8 cellular contexts compared by ENCODE assay signal in the genomic region with DNA sequence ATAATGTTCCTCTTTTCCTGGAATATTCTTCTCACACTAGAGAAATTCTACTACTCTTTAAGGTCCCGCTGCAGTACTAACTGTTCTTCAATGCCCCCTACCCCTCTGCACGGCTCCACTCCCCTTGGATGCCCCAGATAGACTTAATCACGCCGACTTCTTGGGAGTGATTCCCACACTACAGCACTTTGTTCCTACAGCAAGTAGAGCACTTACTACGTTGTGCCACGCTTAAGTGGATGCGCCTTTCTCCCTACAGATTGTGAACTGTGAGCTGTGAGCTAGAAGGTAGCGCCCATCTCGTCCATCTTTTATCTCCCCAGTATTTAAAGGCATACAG. TPM values are rescaled to one million over a fixed set of nuclear protein-coding genes. Genes with fewer than 3 reads are reported as not detected.
A peak's percentile ranks its signal among the peaks of the same experiment; 100 is the strongest.
DNase-seq lines count a peak whose midpoint lies in the region; ATAC-seq, FAIRE-seq and TF ChIP-seq lines count a peak whose summit lies in the region.

No MANE protein-coding gene starts in this region.

- no peak for FAIRE-seq in frontal cortex (lab: Jason Lieb, UNC)

- H3K9me3 ChIP-seq in heart right ventricle, result peaks cover 1 to 45% (median 23%) of the 10 kb centered on the region in 11 donors
- peaks cover 4 to 5% of the 10 kb centered on the region in 2 donors for H3K9me3 ChIP-seq in uterus

- no peak overlapping the region for H3K23ac ChIP-seq in mesendoderm (ENCODE audit: low read length)

- peak overlapping the region; percentile 95 for H3K56ac ChIP-seq in mesendoderm (ENCODE audit: low read length)

- H4K5ac ChIP-seq in mesendoderm (ENCODE audit: low read length), result no peak overlapping the region

- H3K4me1 ChIP-seq in heart right ventricle (peaks cover 11 to 47% (median 44%) of the 10 kb centered on the region in 9 donors), mesendoderm (ENCODE audit: control insufficient read depth, low read depth, low read length) (peaks cover 22% of the 10 kb centered on the region), uterus (peaks cover 4 to 8% of the 10 kb centered on the region in 2 donors)

- peak overlapping the region; percentile 50 for H3K4ac ChIP-seq in mesendoderm (ENCODE audit: low read depth, low read length)

- intact Hi-C loops in heart right ventricle (cut with DNase I), result loop anchor here in 3 of 10 donors (1.0 to 5.0 kb wide), 3 partner anchors 21 to 35 kb away; no protein-coding TSS in a partner anchor
- intact Hi-C loops in Right ventricle myocardium superior (cut with DNase I), result loop anchor here (5.0 kb wide), 1 partner anchor 35 kb away; no protein-coding TSS in a partner anchor
- intact Hi-C loops in uterus (cut with DNase I; ENCODE audit: low total_unique reads), result no loop called here

- H2BK120ac ChIP-seq in mesendoderm (ENCODE audit: low read depth, low read length), result no peak overlapping the region

- H2BK15ac ChIP-seq in mesendoderm (replicated peaks; ENCODE audit: low read depth), result no peak overlapping the region

- H2AK5ac ChIP-seq in mesendoderm (ENCODE audit: low read length), result no peak overlapping the region

- no peak overlapping the region for H4K8ac ChIP-seq in mesendoderm (ENCODE audit: low read depth, low read length)

- no peak for TF ChIP-seq CTCF in heart right ventricle (IDR thresholded peaks at IDR 0.05)
- TF ChIP-seq CTCF in astrocyte of the spinal cord (IDR thresholded peaks at IDR 0.05; ENCODE audit: low read depth, low read length), result no peak
- no peak for TF ChIP-seq CTCF in uterus (IDR thresholded peaks at IDR 0.05)

- DNase-seq in heart right ventricle (no peak), Right ventricle myocardium superior (no peak), astrocyte of the spinal cord (ENCODE audit: low read depth, low spot score) (no peak), mesendoderm (no peak), uterus (no peak), HuH-7 (ENCODE audit: low spot score) (no peak), frontal cortex (ENCODE audit: low spot score in 2 of 2) (no peak)

- ATAC-seq in heart right ventricle (no peak), Right ventricle myocardium superior (ENCODE audit: poor library complexity) (no peak), GM18870 (IDR thresholded peaks at IDR 0.05; ENCODE audit: unreplicated experiment) (no peak)

- H3K79me2 ChIP-seq in mesendoderm (ENCODE audit: control insufficient read depth, insufficient read depth, low read length), result no peaks in the 10 kb centered on the region

- WGBS in heart right ventricle, 2 donors, result 59% methylated on average over 9 of the region's 9 CpGs
- no CpG with 5 or more reads among the region's 9 CpGs for WGBS in mesendoderm (ENCODE audit: extremely low coverage, insufficient coverage, low lambda C conversion rate)

- H3K27me3 ChIP-seq in heart right ventricle, result no peaks in the 10 kb centered on the region
- peaks cover 2% of the 10 kb centered on the region for H3K27me3 ChIP-seq in mesendoderm (ENCODE audit: insufficient read depth, low read length, poor library complexity)
- no peaks in the 10 kb centered on the region for H3K27me3 ChIP-seq in uterus

- H3K9ac ChIP-seq in mesendoderm (ENCODE audit: low read length), result peak overlapping the region; percentile 94

- peak overlapping the region; percentile 77 for H3K4me2 ChIP-seq in mesendoderm (ENCODE audit: low read length)

- H3K79me1 ChIP-seq in mesendoderm (ENCODE audit: low read length), result peaks cover 4% of the 10 kb centered on the region

- peaks cover 14 to 54% (median 47%) of the 10 kb centered on the region in 9 donors for H3K36me3 ChIP-seq in heart right ventricle
- peaks cover 5% of the 10 kb centered on the region for H3K36me3 ChIP-seq in mesendoderm (ENCODE audit: control insufficient read depth, insufficient read depth, low read length)
- H3K36me3 ChIP-seq in uterus, result no peaks in the 10 kb centered on the region

- H2BK5ac ChIP-seq in mesendoderm (ENCODE audit: low read length), result no peak overlapping the region

- no peak for TF ChIP-seq POLR2A in uterus (IDR thresholded peaks at IDR 0.05)

- H3K4me3 ChIP-seq in heart right ventricle, result peak overlapping the region; percentile 37 to 98 (median 86)
- H3K4me3 ChIP-seq in astrocyte of the spinal cord (ENCODE audit: low read depth, low read length), result peak overlapping the region; percentile 79
- H3K4me3 ChIP-seq in mesendoderm (ENCODE audit: low read length), result peak overlapping the region; percentile 67
- peak overlapping the region; percentile 85 to 90 for H3K4me3 ChIP-seq in uterus

- H3K18ac ChIP-seq in mesendoderm (ENCODE audit: low read length), result peak overlapping the region; percentile 33

- in situ Hi-C loops in astrocyte of the spinal cord (cut with HindIII; ENCODE audit: low sequenced_read_pairs), result no loop called here

- H3K27ac ChIP-seq in heart right ventricle (peak overlapping the region; percentile 63 to 99 (median 97)), mesendoderm (ENCODE audit: low read depth, low read length) (peak overlapping the region; percentile 67), uterus (peak overlapping the region; percentile 98)

RNA-seq across cellular contexts. Expression of a gene that starts 2.2 kb away (rescaled TPM):
- 10 to 100 TPM in 9 of 10 donors, 1 to 10 TPM in 1; 9.4 to 25.5 (median 16.3) TPM for total RNA-seq in heart right ventricle
- polyA plus RNA-seq in heart right ventricle, result 1 to 10 TPM; 3.3 to 4.2 TPM
- total RNA-seq in Right ventricle myocardium superior, result 11.4 TPM
- 1.5 TPM for polyA plus RNA-seq in mesendoderm (2013, experiment 1 of 2)
- polyA plus RNA-seq in mesendoderm (2013, experiment 2 of 2), result 1.5 TPM
- total RNA-seq in uterus, result 10 to 100 TPM; 12.1 to 88.8 (median 21.6) TPM
- total RNA-seq in frontal cortex, result 111 TPM

RNA-seq across cellular contexts. Expression of a gene that starts 23.3 kb away (rescaled TPM):
- total RNA-seq in heart right ventricle (10 to 100 TPM; 56.7 to 72.7 (median 66.4) TPM), Right ventricle myocardium superior (53.5 TPM), uterus (100 to 1,000 TPM in 2 of 4 donors, 10 to 100 TPM in 2; 29.7 to 230 (median 116) TPM), frontal cortex (159 TPM)
- polyA plus RNA-seq in heart right ventricle, result 10 to 100 TPM; 44.6 to 60.3 TPM
- 205 TPM for polyA plus RNA-seq in mesendoderm (2013, experiment 1 of 2)
- 197 TPM for polyA plus RNA-seq in mesendoderm (2013, experiment 2 of 2)

RNA-seq across cellular contexts. Expression of a gene that starts 57.1 kb away (rescaled TPM):
- total RNA-seq in heart right ventricle, result 10 to 100 TPM; 56.7 to 93.0 (median 71.8) TPM
- 10 to 100 TPM; 25.1 to 51.4 TPM for polyA plus RNA-seq in heart right ventricle
- total RNA-seq in Right ventricle myocardium superior, result 72.7 TPM
- polyA plus RNA-seq in mesendoderm (2013, experiment 1 of 2), result 0.17 TPM
- polyA plus RNA-seq in mesendoderm (2013, experiment 2 of 2), result 0.17 TPM
- 10 to 100 TPM; 20.6 to 70.9 (median 27.8) TPM for total RNA-seq in uterus
- 2.0 TPM for total RNA-seq in frontal cortex
